ENCODE assay signal across 8 cellular contexts in the genomic region with DNA sequence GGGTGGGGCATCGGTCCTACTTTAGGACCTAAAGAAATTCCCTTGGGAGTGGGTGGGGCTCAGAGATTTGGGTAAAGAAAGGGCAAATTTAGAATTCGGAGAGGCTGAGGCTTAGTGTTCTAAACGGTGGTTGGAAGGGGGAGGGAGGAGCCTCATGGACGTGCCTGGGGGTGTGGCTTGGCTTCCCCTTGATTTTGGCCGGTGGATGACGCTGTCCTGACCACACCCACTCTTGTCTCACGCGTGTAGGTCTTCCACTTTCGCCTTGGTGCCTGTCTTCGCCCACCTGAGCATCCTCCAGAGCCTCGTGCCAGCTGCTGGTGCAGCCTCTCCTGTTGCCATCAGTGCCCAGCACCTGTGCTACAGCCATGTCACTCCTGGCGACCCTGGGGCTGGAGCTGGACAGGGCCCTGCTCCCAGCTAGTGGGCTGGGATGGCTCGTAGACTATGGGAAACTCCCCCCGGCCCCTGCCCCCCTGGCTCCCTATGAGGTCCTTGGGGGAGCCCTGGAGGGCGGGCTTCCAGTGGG. TPM values are rescaled to one million over a fixed set of nuclear protein-coding genes. Genes with fewer than 3 reads are reported as not detected.
DNase-seq lines count a peak whose midpoint lies in the region; ATAC-seq and TF ChIP-seq lines count a peak whose summit lies in the region.

No MANE protein-coding gene starts in this region.

- H3K4me3 ChIP-seq in MG63 = peak overlapping the region; percentile 97; the same call in 1 of the 2 replicates
- peak overlapping the region; percentile 99 for H3K4me3 ChIP-seq in colonic mucosa

- no peaks in the 10 kb centered on the region for H3K27me3 ChIP-seq in MG63
- H3K27me3 ChIP-seq in colonic mucosa = no peaks in the 10 kb centered on the region

- H3K27ac ChIP-seq in C4-2B (peak overlapping the region; percentile 100; the same call in 1 of the 2 replicates), colonic mucosa (no peak overlapping the region)

- intact Hi-C loops in colonic mucosa (cut with DNase I) = no loop called here

- peak overlapping the region in 5 of 6 donors; percentile 97 to 99 (median 98) for H3K27ac Mint-ChIP-seq in naive B cell

- no peaks in the 10 kb centered on the region for H3K36me3 Mint-ChIP-seq in naive B cell

- H3K4me3 Mint-ChIP-seq in naive B cell = peak overlapping the region in 6 of 8 donors; percentile 71 to 99 (median 98)

- H3K27me3 Mint-ChIP-seq in naive B cell = no peaks in the 10 kb centered on the region

- peaks cover 49% of the 10 kb centered on the region for H3K36me3 ChIP-seq in MG63
- no peaks in the 10 kb centered on the region for H3K36me3 ChIP-seq in colonic mucosa

- TF ChIP-seq CTCF in C4-2B (conservative IDR thresholded peaks at IDR 0.05) (no peak), colonic mucosa (IDR thresholded peaks at IDR 0.05) (no peak)

- ATAC-seq in naive B cell (ENCODE audit: low read depth in 2 of 2) (no peak), GM19467 (IDR thresholded peaks at IDR 0.05; ENCODE audit: unreplicated experiment) (no peak), HG02840 (IDR thresholded peaks at IDR 0.05; ENCODE audit: low FRiP score, unreplicated experiment) (no peak), HG03520 (IDR thresholded peaks at IDR 0.05; ENCODE audit: unreplicated experiment) (no peak)

- H3K4me1 ChIP-seq in colonic mucosa = peaks cover 7% of the 10 kb centered on the region

- H3K4me1 Mint-ChIP-seq in naive B cell = peaks cover 34 to 52% (median 39%) of the 10 kb centered on the region in 3 donors

- no peaks in the 10 kb centered on the region for H3K9me3 ChIP-seq in MG63
- H3K9me3 ChIP-seq in colonic mucosa = no peaks in the 10 kb centered on the region

- peaks cover 0 to 5% (median 0%) of the 10 kb centered on the region in 7 donors for H3K9me3 Mint-ChIP-seq in naive B cell

- H3K9ac ChIP-seq in colonic mucosa (ENCODE audit: low read depth in 2 of 2, low read length in 2 of 2) = no peak overlapping the region

- DNase-seq in MG63 (no peak), colonic mucosa (peak; percentile 36), naive B cell (no peak), NCI-H69 (lab: John Stamatoyannopoulos, UW) (no peak)

RNA-seq across cellular contexts. Expression of gene NUP62, which starts 1.2 kb away (rescaled TPM):
- 76.0 and 81.5 TPM in 2 replicates for total RNA-seq in MG63 (2014; rRNA removed; shearing (Covaris generic); ENCODE audit: low replicate concordance)
- total RNA-seq in colonic mucosa = 10 to 100 TPM; 34.8 to 59.8 TPM
- 10 to 100 TPM; 30.3 to 59.2 (median 51.3) TPM for polyA plus RNA-seq in naive B cell (ENCODE audit: low read depth in 6 of 6)

RNA-seq across cellular contexts. Expression of gene ATF5, which starts 1.5 kb away (rescaled TPM):
- total RNA-seq in MG63 (2014; rRNA removed; shearing (Covaris generic); ENCODE audit: low replicate concordance) = 4.2 and 19.0 TPM in 2 replicates
- 10 to 100 TPM; 16.7 to 24.7 TPM for total RNA-seq in colonic mucosa
- under 1 TPM in 5 of 6 donors, not detected in 1; 0.49 to 0.99 (median 0.71) TPM for polyA plus RNA-seq in naive B cell (ENCODE audit: low read depth in 6 of 6)

RNA-seq across cellular contexts. Expression of gene SIGLEC11, which starts 30.4 kb away (rescaled TPM):
- not detected in 2 replicates for total RNA-seq in MG63 (2014; rRNA removed; shearing (Covaris generic); ENCODE audit: low replicate concordance)
- total RNA-seq in colonic mucosa = under 1 TPM; 0.32 to 0.45 TPM
- polyA plus RNA-seq in naive B cell (ENCODE audit: low read depth in 6 of 6) = not detected

RNA-seq across cellular contexts. Expression of gene IL4I1, which starts 33.9 kb away (rescaled TPM):
- total RNA-seq in MG63 (2014; rRNA removed; shearing (Covaris generic); ENCODE audit: low replicate concordance) = 3.6 TPM in 1 of 2 replicates, not detected in the other
- total RNA-seq in colonic mucosa = 1 to 10 TPM; 1.0 to 2.4 TPM
- polyA plus RNA-seq in naive B cell (ENCODE audit: low read depth in 6 of 6) = 1 to 10 TPM in 1 of 6 donors, under 1 TPM in 1, not detected in 4; 0.66 to 1.2 TPM

RNA-seq across cellular contexts. Expression of gene TBC1D17, which starts 53.0 kb away (rescaled TPM):
- 5.2 and 11.5 TPM in 2 replicates for total RNA-seq in MG63 (2014; rRNA removed; shearing (Covaris generic); ENCODE audit: low replicate concordance)
- total RNA-seq in colonic mucosa = 10 to 100 TPM; 29.4 to 33.7 TPM
- polyA plus RNA-seq in naive B cell (ENCODE audit: low read depth in 6 of 6) = 10 to 100 TPM; 10.5 to 20.6 (median 12.3) TPM
